Comparison of ENCODE assay signal across 19 cellular contexts in the genomic region with DNA sequence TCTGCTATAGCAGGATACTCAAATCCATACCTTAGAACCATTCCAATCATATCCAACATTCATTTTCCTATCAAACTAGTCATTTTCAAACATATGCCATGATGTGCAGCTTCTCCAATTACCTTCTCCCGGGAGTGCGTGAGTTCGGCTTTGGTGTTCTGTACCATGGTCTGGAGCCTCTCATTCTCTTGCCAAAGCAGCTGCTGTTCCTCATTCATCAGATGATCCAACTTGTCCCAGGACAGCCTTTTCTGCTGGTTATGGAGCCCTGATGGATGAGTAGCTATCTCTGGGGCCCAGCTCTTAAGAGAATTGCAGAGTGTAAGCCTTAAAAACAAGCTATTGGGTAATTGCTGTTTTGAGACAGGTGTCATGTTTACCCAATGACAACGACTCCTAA.
DNase-seq lines count a peak whose midpoint lies in the region; ATAC-seq and TF ChIP-seq lines count a peak whose summit lies in the region.
"Had no signal": no experiment of that assay in that cellular context is flagged by ENCODE, and none has a peak within 500 bp of the region (broad histone marks: within the 10 kb centered on the region; RNA-seq: fewer than 3 reads in every experiment).

No MANE protein-coding gene starts in this region.

- H3K4me3 ChIP-seq in naive thymus-derived CD4-positive, alpha-beta T cell (ENCODE audit: low read length) = no peak overlapping the region
- H3K4me3 ChIP-seq in upper lobe of left lung = no peak overlapping the region
- H3K4me3 ChIP-seq in ovary = no peak overlapping the region

- ATAC-seq in Right ventricle myocardium inferior (peak; percentile 34), upper lobe of left lung (ENCODE audit: low FRiP score in 2 of 2) (no peak), GM21786 (IDR thresholded peaks at IDR 0.05; ENCODE audit: unreplicated experiment) (no peak)
- ATAC-seq in naive thymus-derived CD4-positive, alpha-beta T cell = no peak
- ATAC-seq: activated T-cell treated with anti-CD3 and anti-CD28 coated beads, Interleukin-2, amount 50 U/mL, for 4 hours had no signal

- intact Hi-C loops in Right ventricle myocardium inferior (cut with DNase I) = no loop called here
- intact Hi-C loops in cardiac septum (cut with DNase I) = no loop called here
- intact Hi-C loops in naive thymus-derived CD4-positive, alpha-beta T cell (cut with micrococcal nuclease) = loop anchor here in 1 of 2 donors (1.0 kb wide), 1 partner anchor 13 kb away; no protein-coding TSS in a partner anchor
- intact Hi-C loops in ovary (cut with DNase I) = no loop called here

- no peaks in the 10 kb centered on the region for H3K27me3 Mint-ChIP-seq in naive thymus-derived CD4-positive, alpha-beta T cell
- H3K27me3 Mint-ChIP-seq: IgD-negative memory B cell had no signal

- H3K4me1 Mint-ChIP-seq in naive thymus-derived CD4-positive, alpha-beta T cell = peaks cover 0 to 43% (median 4%) of the 10 kb centered on the region in 7 donors

- WGBS in upper lobe of left lung, 2 donors = 77 to 78% methylated on average over 4 of the region's 4 CpGs
- WGBS in ovary, 3 donors = 89 to 95% (median 94%) methylated on average over 4 of the region's 4 CpGs

- CTCF ChIA-PET in naive thymus-derived CD4-positive, alpha-beta T cell (lab: Charles Lee) = interaction anchor here (1.1 kb wide), 1 partner anchor 22 kb away, joined by 3 read pairs; no protein-coding TSS in a partner anchor

- TF ChIP-seq POLR2A in upper lobe of left lung (IDR thresholded peaks at IDR 0.05) (no peak), ovary (IDR thresholded peaks at IDR 0.05) (no peak)

- peaks cover 30 to 87% (median 41%) of the 10 kb centered on the region in 3 experiments for H3K36me3 ChIP-seq in naive thymus-derived CD4-positive, alpha-beta T cell (ENCODE audit: control insufficient read depth in 2 of 3, insufficient read depth in 3 of 3, low read length in 3 of 3)
- H3K36me3 ChIP-seq in upper lobe of left lung (peaks cover 4 to 74% (median 25%) of the 10 kb centered on the region in 4 donors), ovary (no peaks in the 10 kb centered on the region)

- H3K9me3 Mint-ChIP-seq in naive thymus-derived CD4-positive, alpha-beta T cell = no peaks in the 10 kb centered on the region
- H3K9me3 Mint-ChIP-seq: activated T-cell treated with anti-CD3 and anti-CD28 coated beads, Interleukin-2, amount 50 U/mL, for 4 hours; IgD-negative memory B cell; immature natural killer cell had no signal

- DNase-seq in Right ventricle myocardium inferior (ENCODE audit: missing footprints) = no peak
- DNase-seq in cardiac septum (ENCODE audit: low spot score) = no peak
- no peak for DNase-seq in caudate nucleus (lab: John Stamatoyannopoulos, UW)
- DNase-seq in naive thymus-derived CD4-positive, alpha-beta T cell = no peak
- DNase-seq in upper lobe of left lung = no peak
- no peak for DNase-seq in ovary
- no peak for DNase-seq in NCI-H1105 (lab: John Stamatoyannopoulos, UW)
- DNase-seq: activated CD4-positive, CD25-positive, alpha-beta regulatory T cell treated with anti-CD3 and anti-CD28 coated beads, Interleukin-2, amount 50 U/mL, for 72 hours; activated T-cell treated with anti-CD3 and anti-CD28 coated beads, Interleukin-2, amount 50 U/mL, for 4 hours; amniotic stem cell; immature natural killer cell; NCI-H1105 treated with DMSO at 0.1 percent for 48 hours; NCI-H226; SHP77; stimulated activated CD4-positive, alpha-beta T cell treated with anti-CD3 and anti-CD28 coated beads, Interleukin-12 subunit alpha, Interleukin-12 subunit beta, amount 100 ng/mL, for 4 hours; stimulated activated naive CD8-positive, alpha-beta T cell treated with anti-CD3 and anti-CD28 coated beads, Interleukin-15, Interleukin-2, amounts not matched to agents 100 U/mL and 50 U/mL, for 24 hours; T-helper 9 cell had no signal

- POLR2A ChIA-PET in naive thymus-derived CD4-positive, alpha-beta T cell (lab: Charles Lee) = interaction anchor here (0.6 kb wide), 1 partner anchor 51 kb away, joined by 3 read pairs; no protein-coding TSS in a partner anchor

- no peak for TF ChIP-seq EP300 in upper lobe of left lung (IDR thresholded peaks at IDR 0.05)
- no peak for TF ChIP-seq EP300 in ovary (IDR thresholded peaks at IDR 0.05)

- H3K36me3 Mint-ChIP-seq in naive thymus-derived CD4-positive, alpha-beta T cell = peaks cover 16 to 60% (median 36%) of the 10 kb centered on the region in 5 donors

- TF ChIP-seq CTCF in upper lobe of left lung (IDR thresholded peaks at IDR 0.05) = no peak
- no peak for TF ChIP-seq CTCF in ovary (IDR thresholded peaks at IDR 0.05)

- H3K4me3 Mint-ChIP-seq in naive thymus-derived CD4-positive, alpha-beta T cell = no peak overlapping the region
- H3K4me3 Mint-ChIP-seq: activated T-cell treated with anti-CD3 and anti-CD28 coated beads, Interleukin-2, amount 50 U/mL, for 4 hours; IgD-negative memory B cell; immature natural killer cell had no signal

- H3K9me3 ChIP-seq in naive thymus-derived CD4-positive, alpha-beta T cell (ENCODE audit: control insufficient read depth in 2 of 3, low read length in 3 of 3) = no peaks in the 10 kb centered on the region
- no peaks in the 10 kb centered on the region for H3K9me3 ChIP-seq in upper lobe of left lung
- no peaks in the 10 kb centered on the region for H3K9me3 ChIP-seq in ovary

- H3K27ac ChIP-seq in caudate nucleus (ENCODE audit: low read depth, low read length) (peak overlapping the region; percentile 13), upper lobe of left lung (peak overlapping the region in 3 of 4 donors; percentile 12 to 54 (median 27)), ovary (peak overlapping the region in 1 of 2 donors; percentile 34)
- no peak overlapping the region for H3K27ac ChIP-seq in naive thymus-derived CD4-positive, alpha-beta T cell (ENCODE audit: low read depth, low read length)

- no peaks in the 10 kb centered on the region for H3K27me3 ChIP-seq in naive thymus-derived CD4-positive, alpha-beta T cell (ENCODE audit: control insufficient read depth in 2 of 2, insufficient read depth in 2 of 2, low read length in 2 of 2)
- H3K27me3 ChIP-seq in upper lobe of left lung = no peaks in the 10 kb centered on the region
- no peaks in the 10 kb centered on the region for H3K27me3 ChIP-seq in ovary

- H3K4me1 ChIP-seq in naive thymus-derived CD4-positive, alpha-beta T cell (ENCODE audit: control insufficient read depth in 2 of 2, insufficient read depth in 2 of 2, low read length in 2 of 2) = peaks cover 0 to 6% of the 10 kb centered on the region in 2 donors
- H3K4me1 ChIP-seq in upper lobe of left lung = peaks cover 3 to 9% (median 6%) of the 10 kb centered on the region in 4 donors
- peaks cover 7% of the 10 kb centered on the region for H3K4me1 ChIP-seq in ovary (ENCODE audit: insufficient read depth)

- peak overlapping the region in 5 of 9 donors; percentile 36 to 77 (median 54) for H3K27ac Mint-ChIP-seq in naive thymus-derived CD4-positive, alpha-beta T cell
